Comparison of ENCODE assay signal across 1 cellular context in genomic region chr19:50790365-50790825, GRCh38.
TF ChIP-seq lines count a peak whose summit lies in the region.

Gene ACP4 (plus strand): TSS chr19:50790415. CDS start chr19:50790415, 0 bp downstream.

TF ChIP-seq in SK-N-SH, 30 proteins besides CTCF, POLR2A, EP300 and RAD21 (continued from another document):
- no peak for TF ChIP-seq MAX (IDR thresholded peaks at IDR 0.05; ENCODE audit: low read depth)
